Comparison of ENCODE assay signal across 15 cellular contexts in the genomic region with DNA sequence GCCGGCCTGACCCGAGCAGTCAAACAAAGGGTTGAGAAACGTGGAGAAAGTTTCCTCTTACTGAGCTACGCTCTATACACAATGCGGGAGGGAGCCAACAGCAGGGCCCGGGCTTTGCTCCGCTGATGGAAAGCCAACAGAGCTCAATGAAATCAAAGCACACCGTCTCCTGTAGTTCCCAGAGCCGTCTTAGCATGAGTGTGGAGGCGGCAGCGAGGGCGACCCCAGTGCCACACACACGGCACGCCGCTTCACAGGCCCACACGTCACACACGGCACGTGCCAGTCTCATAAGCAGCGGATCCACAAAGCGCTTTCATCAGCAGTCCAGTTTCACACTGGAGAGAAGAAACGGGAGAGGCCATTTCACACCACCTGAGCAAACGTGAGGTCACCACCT.
DNase-seq lines count a peak whose midpoint lies in the region; ATAC-seq lines count a peak whose summit lies in the region.
"Had no signal": no experiment of that assay in that cellular context is flagged by ENCODE, and none has a peak within 500 bp of the region (broad histone marks: within the 10 kb centered on the region; RNA-seq: fewer than 3 reads in every experiment).

No MANE protein-coding gene starts in this region.

- no peaks in the 10 kb centered on the region for H3K9me3 Mint-ChIP-seq in activated naive CD8-positive, alpha-beta T cell (ENCODE audit: low read depth)
- no peaks in the 10 kb centered on the region for H3K9me3 Mint-ChIP-seq in activated naive CD8-positive, alpha-beta T cell treated with anti-CD3 and anti-CD28 coated beads, Interleukin-2, amount 50 U/mL, for 24 hours
- no peaks in the 10 kb centered on the region for H3K9me3 Mint-ChIP-seq in T-helper 2 cell treated with Interferon-gamma antibody and Interleukin-4, amounts not matched to agents 5 μg/mL and 100 μg/mL, for 36 hours
- H3K9me3 Mint-ChIP-seq: immature natural killer cell had no signal

- ATAC-seq in activated naive CD8-positive, alpha-beta T cell treated with anti-CD3 and anti-CD28 coated beads, Interleukin-2, amount 50 U/mL, for 24 hours = no peak
- ATAC-seq in HG02938 (IDR thresholded peaks at IDR 0.05; ENCODE audit: unreplicated experiment) (no peak), HG03378 (IDR thresholded peaks at IDR 0.05; ENCODE audit: unreplicated experiment) (no peak)
- ATAC-seq: GM12878, left ventricle myocardium superior had no signal

- peak overlapping the region; percentile 35 for H3K4me3 Mint-ChIP-seq in activated naive CD8-positive, alpha-beta T cell
- H3K4me3 Mint-ChIP-seq in activated naive CD8-positive, alpha-beta T cell treated with anti-CD3 and anti-CD28 coated beads, Interleukin-2, amount 50 U/mL, for 24 hours = no peak overlapping the region
- H3K4me3 Mint-ChIP-seq in T-helper 2 cell treated with Interferon-gamma antibody and Interleukin-4, amounts not matched to agents 5 μg/mL and 100 μg/mL, for 36 hours = no peak overlapping the region

- DNase-seq in activated naive CD8-positive, alpha-beta T cell treated with anti-CD3 and anti-CD28 coated beads, Interleukin-2, amount 50 U/mL, for 24 hours = no peak
- no peak for DNase-seq in T-helper 2 cell treated with Interferon-gamma antibody and Interleukin-4, amounts not matched to agents 5 μg/mL and 100 μg/mL, for 36 hours (ENCODE audit: low spot score)
- peak in 33 of 42 donors; percentile 15 to 77 (median 48) for DNase-seq in head of caudate nucleus
- no peak for DNase-seq in GDM1 (lab: John Stamatoyannopoulos, UW)
- DNase-seq in SHP77 treated with DMSO at 0.1 percent for 48 hours (lab: John Stamatoyannopoulos, UW) = no peak
- DNase-seq: activated CD4-positive, alpha-beta T cell treated with anti-CD3 and anti-CD28 coated beads, Interleukin-2, amount 50 U/mL, for 4 hours; dermis blood vessel endothelial cell; immature natural killer cell; left ventricle myocardium superior; NCI-H146; NCI-H2171 had no signal

- H3K27me3 Mint-ChIP-seq in activated naive CD8-positive, alpha-beta T cell = no peaks in the 10 kb centered on the region
- H3K27me3 Mint-ChIP-seq in activated naive CD8-positive, alpha-beta T cell treated with anti-CD3 and anti-CD28 coated beads, Interleukin-2, amount 50 U/mL, for 24 hours = no peaks in the 10 kb centered on the region
- no peaks in the 10 kb centered on the region for H3K27me3 Mint-ChIP-seq in T-helper 2 cell treated with Interferon-gamma antibody and Interleukin-4, amounts not matched to agents 5 μg/mL and 100 μg/mL, for 36 hours (ENCODE audit: low read depth)

- no peak overlapping the region for H3K27ac Mint-ChIP-seq in activated naive CD8-positive, alpha-beta T cell
- H3K27ac Mint-ChIP-seq in activated naive CD8-positive, alpha-beta T cell treated with anti-CD3 and anti-CD28 coated beads, Interleukin-2, amount 50 U/mL, for 24 hours = no peak overlapping the region
- H3K27ac Mint-ChIP-seq in T-helper 2 cell treated with Interferon-gamma antibody and Interleukin-4, amounts not matched to agents 5 μg/mL and 100 μg/mL, for 36 hours = peak overlapping the region; percentile 99

- H3K4me1 Mint-ChIP-seq in activated naive CD8-positive, alpha-beta T cell (ENCODE audit: low read depth) = peaks cover 57% of the 10 kb centered on the region
- H3K4me1 Mint-ChIP-seq in activated naive CD8-positive, alpha-beta T cell treated with anti-CD3 and anti-CD28 coated beads, Interleukin-2, amount 50 U/mL, for 24 hours = peaks cover 47% of the 10 kb centered on the region
- peaks cover 42% of the 10 kb centered on the region for H3K4me1 Mint-ChIP-seq in T-helper 2 cell treated with Interferon-gamma antibody and Interleukin-4, amounts not matched to agents 5 μg/mL and 100 μg/mL, for 36 hours (ENCODE audit: low read depth)

- intact Hi-C loops in head of caudate nucleus (cut with DNase I) = no loop called here

- H3K36me3 Mint-ChIP-seq in activated naive CD8-positive, alpha-beta T cell = peaks cover 12% of the 10 kb centered on the region
- peaks cover 49% of the 10 kb centered on the region for H3K36me3 Mint-ChIP-seq in activated naive CD8-positive, alpha-beta T cell treated with anti-CD3 and anti-CD28 coated beads, Interleukin-2, amount 50 U/mL, for 24 hours (ENCODE audit: low read depth)
- peaks cover 75% of the 10 kb centered on the region for H3K36me3 Mint-ChIP-seq in T-helper 2 cell treated with Interferon-gamma antibody and Interleukin-4, amounts not matched to agents 5 μg/mL and 100 μg/mL, for 36 hours (ENCODE audit: low read depth)

Comparison
In these comparisons a context has a peak if more than half of its experiments do, and no peak if none do; other contexts are left out.
1. DNase-seq: peak in head of caudate nucleus (33 of 42); none in activated naive CD8-positive, alpha-beta T cell treated with anti-CD3 and anti-CD28 coated beads, Interleukin-2, amount 50 U/mL, for 24 hours (single experiment), T-helper 2 cell treated with Interferon-gamma antibody and Interleukin-4, amounts not matched to agents 5 μg/mL and 100 μg/mL, for 36 hours (single experiment), GDM1 (single experiment) and SHP77 treated with DMSO at 0.1 percent for 48 hours (single experiment).